ENCODE assay signal across 27 cellular contexts in genomic region chr4:121885115-121885514, GRCh38.
"Had no signal": no experiment of that assay in that cellular context is flagged by ENCODE, and none has a peak within 500 bp of the region (broad histone marks: within the 10 kb centered on the region; RNA-seq: fewer than 3 reads in every experiment).

No MANE protein-coding gene starts in this region.

- H3K9me3 ChIP-seq: left lung, lower lobe of right lung, pancreas, prostate gland, sigmoid colon, spleen, tibial nerve, uterus had no signal

- H3K4me1 ChIP-seq: left lung, lower lobe of right lung, pancreas, prostate gland, sigmoid colon, spleen, tibial nerve, uterus had no signal

- H3K36me3 ChIP-seq: left lung, lower lobe of right lung, pancreas, prostate gland, sigmoid colon, spleen, tibial nerve, uterus had no signal

- FAIRE-seq: islet of Langerhans, kidney, pancreas, small intestine had no signal

- H3K4me3 ChIP-seq: left lung, lower lobe of right lung, pancreas, prostate gland, sigmoid colon, spleen, tibial nerve, uterus had no signal

- H3K27ac ChIP-seq: left lung, lower lobe of right lung, pancreas, prostate gland, sigmoid colon, spleen, tibial nerve, uterus had no signal

- H3K27me3 ChIP-seq: sigmoid colon, tibial nerve, uterus had no signal

- DNase-seq: immature natural killer cell; kidney; left colon; left lung; lower lobe of right lung; mammary epithelial cell; mesenchymal stem cell; naive thymus-derived CD8-positive, alpha-beta T cell; nucleus accumbens; pancreas; posterior cingulate gyrus; retina; right cardiac atrium; sigmoid colon; small intestine; spleen; stimulated activated CD4-positive, alpha-beta T cell treated with anti-CD3 and anti-CD28 coated beads, Interleukin-2, amount 100 ng/mL, for 48 hours; stimulated activated CD4-positive, alpha-beta T cell treated with anti-CD3 and anti-CD28 coated beads, Interleukin-4, amount 100 ng/mL, for 4 hours; stimulated activated CD8-positive, alpha-beta memory T cell treated with anti-CD3 and anti-CD28 coated beads, Interleukin-4, amount 100 ng/mL, for 48 hours; stimulated activated naive CD4-positive, alpha-beta T cell treated with Interleukin-2 at 50 U/mL for 16 hours; stimulated activated naive CD8-positive, alpha-beta T cell treated with anti-CD3 and anti-CD28 coated beads, Interleukin-15, amount 100 ng/mL, for 72 hours; substantia nigra; uterus had no signal

- ATAC-seq: left colon; left lung; lower lobe of right lung; naive thymus-derived CD8-positive, alpha-beta T cell; pancreas; right cardiac atrium; stimulated activated memory B cell treated with anti-CD40 and anti-IgM and Interleukin-4, amounts not matched to agents 10 μg/mL and 1 μg/mL and 100 μg/mL, for 72 hours; stimulated activated naive CD8-positive, alpha-beta T cell treated with anti-CD3 and anti-CD28 coated beads, Interleukin-15, amount 100 ng/mL, for 72 hours had no signal
